22 cellular contexts compared by ENCODE assay signal in genomic region chr19:1291761-1292418, GRCh38. TPM values are rescaled to one million over a fixed set of nuclear protein-coding genes. Genes with fewer than 3 reads are reported as not detected.
DNase-seq lines count a peak whose midpoint lies in the region; ATAC-seq, FAIRE-seq and TF ChIP-seq lines count a peak whose summit lies in the region.
"Had no signal": no experiment of that assay in that cellular context is flagged by ENCODE, and none has a peak within 500 bp of the region (broad histone marks: within the 10 kb centered on the region; RNA-seq: fewer than 3 reads in every experiment).

No MANE protein-coding gene starts in this region.

- peak overlapping the region; percentile 62; the same call in 1 of the 2 replicates for H2AFZ ChIP-seq in OCI-LY3 (ENCODE audit: low read depth, low read length)
- H2AFZ ChIP-seq in HepG2 (ENCODE audit: low read length) = no peak overlapping the region

- H4K20me1 ChIP-seq in OCI-LY3 (ENCODE audit: insufficient read depth, low read length) (no peaks in the 10 kb centered on the region), HepG2 (ENCODE audit: insufficient read depth, low read length) (no peaks in the 10 kb centered on the region)

- CTCF ChIA-PET in A673 (lab: Charles Lee) = interaction anchor here (1.2 kb wide), 1 partner anchor 12 kb away, joined by 10 read pairs; no protein-coding TSS in a partner anchor
- CTCF ChIA-PET in HepG2 (lab: Yijun Ruan, JAX; ENCODE audit: low intra/inter-chr PET ratio, low total read pairs) = no interaction called here

- H3K4me3 ChIP-seq in A673 (ENCODE audit: low read depth, low read length, poor library complexity, severe bottlenecking) (no peak overlapping the region), OCI-LY3 (ENCODE audit: low read length) (peak overlapping the region; percentile 74), HepG2 (replicated peaks in 1 of 3; ENCODE audit: insufficient read depth in 1 of 3, low read depth in 2 of 3, low read length in 3 of 3) (peak overlapping the region; percentile 25 to 75 (median 63); a peak in 3 of 6 replicates), foreskin fibroblast (ENCODE audit: low read depth in 1 of 2, low read length in 2 of 2) (no peak overlapping the region)
- H3K4me3 ChIP-seq: upper lobe of left lung had no signal

- WGBS in HepG2 (ENCODE audit: low lambda C conversion rate) = 35% methylated on average over 18 of the region's 25 CpGs

- FAIRE-seq in HepG2 (lab: Jason Lieb, UNC) = peak; percentile 61
- FAIRE-seq: A204.1 had no signal

- TF ChIP-seq EP300 in HepG2 (IDR thresholded peaks at IDR 0.05; ENCODE audit: low read depth in 2 of 2, low read length in 2 of 2) (peak in 1 of 2 experiments; percentile 14; a peak in 1 of 4 replicates), HepG2 (CRISPR knock-in tag; IDR thresholded peaks at IDR 0.05; ENCODE audit: borderline replicate concordance) (no peak)

- in situ Hi-C loops in GM13976 (cut with MboI; ENCODE audit: low sequenced_read_pairs, unreplicated experiment) (no loop called here), HepG2 (cut with HindIII; ENCODE audit: extremely low pct_ligation_motif_present, low pct_unique_long_range_greater_than_20kb) (no loop called here)

- H3K9ac ChIP-seq in OCI-LY3 (ENCODE audit: low read length) = peak overlapping the region; percentile 44
- peak overlapping the region; percentile 76 for H3K9ac ChIP-seq in HepG2 (ENCODE audit: insufficient read depth, low read depth, low read length)

- no peak for TF ChIP-seq POLR2A in HepG2 (IDR thresholded peaks at IDR 0.05; ENCODE audit: insufficient read depth in 1 of 2, low read depth in 2 of 2, low read length in 2 of 2)

- no peak overlapping the region for H3K27ac ChIP-seq in A673 (ENCODE audit: low read depth, low read length, poor library complexity, severe bottlenecking)
- peak overlapping the region; percentile 17; the same call in 1 of the 2 replicates for H3K27ac ChIP-seq in OCI-LY3 (ENCODE audit: low read length)
- H3K27ac ChIP-seq in HepG2 (ENCODE audit: extremely low read length, insufficient read depth, low read length) = peak overlapping the region; percentile 91
- H3K27ac ChIP-seq: upper lobe of left lung had no signal

- peaks cover 13% of the 10 kb centered on the region for H3K27me3 ChIP-seq in A673 (replicated peaks; ENCODE audit: insufficient read depth, low read depth, low read length, poor library complexity)
- peaks cover 33% of the 10 kb centered on the region for H3K27me3 ChIP-seq in OCI-LY3 (ENCODE audit: low read depth, low read length)
- H3K27me3 ChIP-seq in HepG2 (ENCODE audit: control insufficient read depth in 1 of 2, insufficient read depth in 2 of 2, low read length in 2 of 2) = no peaks in the 10 kb centered on the region

- H3K79me2 ChIP-seq in OCI-LY3 (ENCODE audit: low read length) = no peaks in the 10 kb centered on the region
- H3K79me2 ChIP-seq in HepG2 (ENCODE audit: insufficient read depth, low read length) = peaks cover 45% of the 10 kb centered on the region

- no TSS peak for BruUV-seq in A673 (replicated peaks; lab: Mats Ljungman, UMichigan)
- no TSS peak for BruUV-seq in HepG2 (replicated peaks; lab: Mats Ljungman, UMichigan)

- ATAC-seq in HepG2 = peak; percentile 53
- no peak for ATAC-seq in GM21786 (IDR thresholded peaks at IDR 0.05; ENCODE audit: unreplicated experiment)
- no peak for ATAC-seq in HG02759 (IDR thresholded peaks at IDR 0.05; ENCODE audit: unreplicated experiment)

- DNase-seq in A673 (ENCODE audit: low spot score) = peak; percentile 48
- peak; percentile 79 for DNase-seq in GM13976 (ENCODE audit: low spot score)
- DNase-seq in HepG2 (ENCODE audit: low spot score) = no peak
- DNase-seq in foreskin fibroblast = no peak
- DNase-seq in stimulated activated CD4-positive, alpha-beta T cell treated with anti-CD3 and anti-CD28 coated beads, Interleukin-4, amount 100 ng/mL, for 1 hour = no peak
- DNase-seq: activated CD4-positive, alpha-beta T cell treated with anti-CD3 and anti-CD28 coated beads, Interleukin-2, amount 10 ng/mL, durations not matched to agents 24 days and 14 days; activated CD8-positive, alpha-beta memory T cell treated with anti-CD3 and anti-CD28 coated beads, Interleukin-2, amount 50 U/mL, for 4 hours; activated effector memory CD4-positive, alpha-beta T cell treated with anti-CD3 and anti-CD28 coated beads, Interleukin-2, amount 50 U/mL, for 16 hours; NCI-H187; NCI-H226; Right ventricle myocardium superior; T-helper 1 cell had no signal

- H3K4me2 ChIP-seq in OCI-LY3 (ENCODE audit: low read length) (peak overlapping the region; percentile 94), HepG2 (ENCODE audit: low read depth, low read length) (peak overlapping the region; percentile 89)

- TF ChIP-seq CTCF in A673 (conservative IDR thresholded peaks at IDR 0.05; ENCODE audit: low read depth, low read length) = no peak
- no peak for TF ChIP-seq CTCF in GM13976 (IDR thresholded peaks at IDR 0.05; ENCODE audit: borderline replicate concordance, control extremely low read depth, extremely low read depth, insufficient read depth, missing control alignments)
- TF ChIP-seq CTCF in OCI-LY3 (IDR thresholded peaks at IDR 0.05; ENCODE audit: low read depth, low read length) = no peak
- no peak for TF ChIP-seq CTCF in HepG2 (CRISPR knock-in tag; IDR thresholded peaks at IDR 0.05)
- TF ChIP-seq CTCF in foreskin fibroblast (IDR thresholded peaks at IDR 0.05; ENCODE audit: low read depth, low read length) = no peak

- intact Hi-C loops in A673 (cut with micrococcal nuclease; ENCODE audit: unreplicated experiment) = no loop called here
- intact Hi-C loops in HepG2 (cut with micrococcal nuclease; ENCODE audit: unreplicated experiment) = no loop called here

- H3K4me1 ChIP-seq in A673 (ENCODE audit: insufficient read depth, low read length, poor library complexity, severe bottlenecking) (peaks cover 20% of the 10 kb centered on the region), OCI-LY3 (ENCODE audit: low read length) (peaks cover 37% of the 10 kb centered on the region), HepG2 (ENCODE audit: insufficient read depth, low read length) (peaks cover 61% of the 10 kb centered on the region)

- TF ChIP-seq RAD21 in HepG2 (CRISPR knock-in tag; IDR thresholded peaks at IDR 0.05) = 0 out of 2 replicates have a peak, but pooled peaks have one; percentile 18

- H3K9me3 ChIP-seq in A673 (ENCODE audit: low read depth, low read length, poor library complexity, severe bottlenecking) = no peaks in the 10 kb centered on the region
- H3K9me3 ChIP-seq in OCI-LY3 (ENCODE audit: insufficient read depth, low read length) = no peaks in the 10 kb centered on the region
- H3K9me3 ChIP-seq in HepG2 (ENCODE audit: low read length) = no peaks in the 10 kb centered on the region
- H3K9me3 ChIP-seq: upper lobe of left lung had no signal

- POLR2A ChIA-PET in A673 (lab: Charles Lee; ENCODE audit: low non-redundant PET) (no interaction called here), HepG2 (lab: Yijun Ruan, JAX) (interaction anchor here (0.6 to 1.8 kb wide), 13 partner anchors 8 to 199 kb away, joined by 3 to 15 read pairs (median 5); partner anchors contain the start of genes CIRBP, FAM174C and REEP6)

- H3K36me3 ChIP-seq in A673 (ENCODE audit: insufficient read depth, low read length, poor library complexity, severe bottlenecking) (no peaks in the 10 kb centered on the region), OCI-LY3 (replicated peaks; ENCODE audit: low read depth, low read length) (no peaks in the 10 kb centered on the region), HepG2 (replicated peaks in 1 of 2; ENCODE audit: control insufficient read depth in 1 of 2, insufficient read depth in 2 of 2, low read length in 2 of 2) (peaks cover 0 to 5% of the 10 kb centered on the region in 2 experiments; a peak in 3 of 5 replicates)
- H3K36me3 ChIP-seq: upper lobe of left lung had no signal

RNA-seq across cellular contexts. Expression of gene EFNA2, which starts 6.2 kb away (rescaled TPM):
- total RNA-seq in A673 (2021) (0.64 and 0.68 TPM in 2 replicates), HepG2 (2016; rRNA removed; fragmentation: Illumina TruSeq; extraction: Trizol) (4.3 and 9.9 TPM in 2 replicates)
- 15.0 and 18.4 TPM in 2 replicates for total RNA-seq in HepG2 (2016; cell fraction: cytosol; rRNA removed; fragmentation: Illumina TruSeq; extraction: Trizol; ENCODE audit: low read depth)
- total RNA-seq in HepG2 (2016; cell fraction: insoluble cytoplasmic fraction; rRNA removed; fragmentation: Illumina TruSeq; extraction: Trizol) = 5.2 and 11.1 TPM in 2 replicates
- 27.1 and 33.2 TPM in 2 replicates for total RNA-seq in HepG2 (2016; cell fraction: membrane; rRNA removed; fragmentation: Illumina TruSeq; extraction: Trizol)
- total RNA-seq in HepG2 (2016; cell fraction: nucleus; rRNA removed; fragmentation: Illumina TruSeq; extraction: Trizol) = 3.7 and 6.5 TPM in 2 replicates
- polyA plus RNA-seq in HepG2 (2011; rRNA removed) = 6.0 and 11.1 TPM in 2 replicates
- polyA plus RNA-seq in HepG2 (2011; cell fraction: cytosol; rRNA removed) = 7.3 and 14.1 TPM in 2 replicates
- polyA plus RNA-seq in HepG2 (2011; cell fraction: nucleus; rRNA removed) = 17.9 and 19.5 TPM in 2 replicates
- 6.4 and 6.8 TPM in 2 replicates for polyA plus RNA-seq in HepG2 (2012)
- 17.9 and 19.1 TPM in 2 replicates for polyA plus RNA-seq in HepG2 (2016; cell fraction: cytosol; fragmentation: Illumina TruSeq; extraction: Trizol; ENCODE audit: low read depth)
- polyA plus RNA-seq in HepG2 (2016; cell fraction: insoluble cytoplasmic fraction; fragmentation: Illumina TruSeq; extraction: Trizol; ENCODE audit: low read depth) = 7.9 and 11.2 TPM in 2 replicates
- 27.7 and 33.0 TPM in 2 replicates for polyA plus RNA-seq in HepG2 (2016; cell fraction: membrane; fragmentation: Illumina TruSeq; extraction: Trizol; ENCODE audit: low read depth)
- polyA plus RNA-seq in HepG2 (2016; cell fraction: nucleus; fragmentation: Illumina TruSeq; extraction: Trizol; ENCODE audit: insufficient read depth, low read depth) = 11.7 and 13.4 TPM in 2 replicates
- 0.28 and 20.0 TPM in 2 replicates for polyA minus RNA-seq in HepG2 (2011; rRNA and poly(A)+ RNA removed; ENCODE audit: low replicate concordance)
- polyA minus RNA-seq in HepG2 (2011; cell fraction: cytosol; rRNA and poly(A)+ RNA removed) = 23.0 and 23.8 TPM in 2 replicates
- polyA minus RNA-seq in HepG2 (2011; cell fraction: nucleus; rRNA and poly(A)+ RNA removed) = 2.8 and 4.2 TPM in 2 replicates
- total RNA-seq: activated CD4-positive, alpha-beta T cell treated with anti-CD3 and anti-CD28 coated beads, Interleukin-2, amount 10 ng/mL, durations not matched to agents 24 days and 14 days; bronchial epithelial cell; fibroblast of villous mesenchyme; posterior vena cava; Right ventricle myocardium superior; upper lobe of left lung had no signal
- polyA plus RNA-seq: adipose tissue, CD14-positive monocyte had no signal

RNA-seq across cellular contexts. Expression of gene FAM174C, which starts 16.6 kb away (rescaled TPM):
- total RNA-seq in A673 (2021) = 69.4 and 88.6 TPM in 2 replicates
- total RNA-seq in HepG2 (2016; rRNA removed; fragmentation: Illumina TruSeq; extraction: Trizol) = 21.9 and 31.3 TPM in 2 replicates
- 67.5 and 90.2 TPM in 2 replicates for total RNA-seq in HepG2 (2016; cell fraction: cytosol; rRNA removed; fragmentation: Illumina TruSeq; extraction: Trizol; ENCODE audit: low read depth)
- total RNA-seq in HepG2 (2016; cell fraction: insoluble cytoplasmic fraction; rRNA removed; fragmentation: Illumina TruSeq; extraction: Trizol) = 14.2 and 28.2 TPM in 2 replicates
- 57.9 and 74.3 TPM in 2 replicates for total RNA-seq in HepG2 (2016; cell fraction: membrane; rRNA removed; fragmentation: Illumina TruSeq; extraction: Trizol)
- 18.6 and 22.9 TPM in 2 replicates for total RNA-seq in HepG2 (2016; cell fraction: nucleus; rRNA removed; fragmentation: Illumina TruSeq; extraction: Trizol)
- polyA plus RNA-seq in HepG2 (2011; rRNA removed) = 19.5 and 21.2 TPM in 2 replicates
- polyA plus RNA-seq in HepG2 (2011; cell fraction: cytosol; rRNA removed) = 21.0 and 42.4 TPM in 2 replicates
- polyA plus RNA-seq in HepG2 (2011; cell fraction: nucleus; rRNA removed) = 45.8 and 49.4 TPM in 2 replicates
- polyA plus RNA-seq in HepG2 (2012) = 14.1 and 18.2 TPM in 2 replicates
- polyA plus RNA-seq in HepG2 (2016; cell fraction: cytosol; fragmentation: Illumina TruSeq; extraction: Trizol; ENCODE audit: low read depth) = 104 and 136 TPM in 2 replicates
- 24.1 and 30.7 TPM in 2 replicates for polyA plus RNA-seq in HepG2 (2016; cell fraction: insoluble cytoplasmic fraction; fragmentation: Illumina TruSeq; extraction: Trizol; ENCODE audit: low read depth)
- polyA plus RNA-seq in HepG2 (2016; cell fraction: membrane; fragmentation: Illumina TruSeq; extraction: Trizol; ENCODE audit: low read depth) = 78.9 and 88.8 TPM in 2 replicates
- 43.0 and 56.8 TPM in 2 replicates for polyA plus RNA-seq in HepG2 (2016; cell fraction: nucleus; fragmentation: Illumina TruSeq; extraction: Trizol; ENCODE audit: insufficient read depth, low read depth)
- 15.5 and 24.8 TPM in 2 replicates for polyA minus RNA-seq in HepG2 (2011; rRNA and poly(A)+ RNA removed; ENCODE audit: low replicate concordance)
- polyA minus RNA-seq in HepG2 (2011; cell fraction: cytosol; rRNA and poly(A)+ RNA removed) = 9.4 and 11.7 TPM in 2 replicates
- polyA minus RNA-seq in HepG2 (2011; cell fraction: nucleus; rRNA and poly(A)+ RNA removed) = 6.5 and 6.8 TPM in 2 replicates

RNA-seq across cellular contexts. Expression of gene CIRBP, which starts 22.8 kb away (rescaled TPM):
- 287 and 386 TPM in 2 replicates for total RNA-seq in A673 (2021)
- 133 and 135 TPM in 2 replicates for total RNA-seq in HepG2 (2016; rRNA removed; fragmentation: Illumina TruSeq; extraction: Trizol)
- 96.6 and 116 TPM in 2 replicates for total RNA-seq in HepG2 (2016; cell fraction: cytosol; rRNA removed; fragmentation: Illumina TruSeq; extraction: Trizol; ENCODE audit: low read depth)
- total RNA-seq in HepG2 (2016; cell fraction: insoluble cytoplasmic fraction; rRNA removed; fragmentation: Illumina TruSeq; extraction: Trizol) = 122 and 153 TPM in 2 replicates
- total RNA-seq in HepG2 (2016; cell fraction: membrane; rRNA removed; fragmentation: Illumina TruSeq; extraction: Trizol) = 83.7 and 88.2 TPM in 2 replicates
- total RNA-seq in HepG2 (2016; cell fraction: nucleus; rRNA removed; fragmentation: Illumina TruSeq; extraction: Trizol) = 100 and 108 TPM in 2 replicates
- 140 and 177 TPM in 2 replicates for polyA plus RNA-seq in HepG2 (2011; rRNA removed)
- polyA plus RNA-seq in HepG2 (2011; cell fraction: cytosol; rRNA removed) = 120 and 152 TPM in 2 replicates
- 887 and 1,037 TPM in 2 replicates for polyA plus RNA-seq in HepG2 (2011; cell fraction: nucleus; rRNA removed)
- polyA plus RNA-seq in HepG2 (2012) = 154 and 221 TPM in 2 replicates
- polyA plus RNA-seq in HepG2 (2016; cell fraction: cytosol; fragmentation: Illumina TruSeq; extraction: Trizol; ENCODE audit: low read depth) = 39.2 and 45.5 TPM in 2 replicates
- 156 and 182 TPM in 2 replicates for polyA plus RNA-seq in HepG2 (2016; cell fraction: insoluble cytoplasmic fraction; fragmentation: Illumina TruSeq; extraction: Trizol; ENCODE audit: low read depth)
- 63.6 and 72.0 TPM in 2 replicates for polyA plus RNA-seq in HepG2 (2016; cell fraction: membrane; fragmentation: Illumina TruSeq; extraction: Trizol; ENCODE audit: low read depth)
- 293 and 318 TPM in 2 replicates for polyA plus RNA-seq in HepG2 (2016; cell fraction: nucleus; fragmentation: Illumina TruSeq; extraction: Trizol; ENCODE audit: insufficient read depth, low read depth)
- polyA minus RNA-seq in HepG2 (2011; rRNA and poly(A)+ RNA removed; ENCODE audit: low replicate concordance) = 38.8 and 49.7 TPM in 2 replicates
- polyA minus RNA-seq in HepG2 (2011; cell fraction: cytosol; rRNA and poly(A)+ RNA removed) = 32.8 and 38.9 TPM in 2 replicates
- 106 and 131 TPM in 2 replicates for polyA minus RNA-seq in HepG2 (2011; cell fraction: nucleus; rRNA and poly(A)+ RNA removed)

RNA-seq across cellular contexts. Expression of gene MIDN, which starts 43.5 kb away (rescaled TPM):
- total RNA-seq in A673 (2021) (156 and 169 TPM in 2 replicates), HepG2 (2016; rRNA removed; fragmentation: Illumina TruSeq; extraction: Trizol) (8.4 and 10.7 TPM in 2 replicates)
- 6.5 and 7.9 TPM in 2 replicates for total RNA-seq in HepG2 (2016; cell fraction: cytosol; rRNA removed; fragmentation: Illumina TruSeq; extraction: Trizol; ENCODE audit: low read depth)
- 8.9 and 11.0 TPM in 2 replicates for total RNA-seq in HepG2 (2016; cell fraction: insoluble cytoplasmic fraction; rRNA removed; fragmentation: Illumina TruSeq; extraction: Trizol)
- total RNA-seq in HepG2 (2016; cell fraction: membrane; rRNA removed; fragmentation: Illumina TruSeq; extraction: Trizol) = 14.1 and 14.8 TPM in 2 replicates
- total RNA-seq in HepG2 (2016; cell fraction: nucleus; rRNA removed; fragmentation: Illumina TruSeq; extraction: Trizol) = 17.3 and 19.0 TPM in 2 replicates
- polyA plus RNA-seq in HepG2 (2011; rRNA removed) = 18.0 and 19.6 TPM in 2 replicates
- 14.8 and 17.8 TPM in 2 replicates for polyA plus RNA-seq in HepG2 (2011; cell fraction: cytosol; rRNA removed)
- polyA plus RNA-seq in HepG2 (2011; cell fraction: nucleus; rRNA removed) = 116 and 135 TPM in 2 replicates
- 27.5 and 28.1 TPM in 2 replicates for polyA plus RNA-seq in HepG2 (2012)
- 2.7 and 3.3 TPM in 2 replicates for polyA plus RNA-seq in HepG2 (2016; cell fraction: cytosol; fragmentation: Illumina TruSeq; extraction: Trizol; ENCODE audit: low read depth)
- 30.9 and 43.0 TPM in 2 replicates for polyA plus RNA-seq in HepG2 (2016; cell fraction: insoluble cytoplasmic fraction; fragmentation: Illumina TruSeq; extraction: Trizol; ENCODE audit: low read depth)
- polyA plus RNA-seq in HepG2 (2016; cell fraction: membrane; fragmentation: Illumina TruSeq; extraction: Trizol; ENCODE audit: low read depth) = 10.2 and 10.3 TPM in 2 replicates
- 76.5 and 77.9 TPM in 2 replicates for polyA plus RNA-seq in HepG2 (2016; cell fraction: nucleus; fragmentation: Illumina TruSeq; extraction: Trizol; ENCODE audit: insufficient read depth, low read depth)
- 14.0 and 39.5 TPM in 2 replicates for polyA minus RNA-seq in HepG2 (2011; rRNA and poly(A)+ RNA removed; ENCODE audit: low replicate concordance)
- polyA minus RNA-seq in HepG2 (2011; cell fraction: cytosol; rRNA and poly(A)+ RNA removed) = 42.7 and 47.0 TPM in 2 replicates
- polyA minus RNA-seq in HepG2 (2011; cell fraction: nucleus; rRNA and poly(A)+ RNA removed) = 36.8 and 48.0 TPM in 2 replicates

RNA-seq across cellular contexts. Expression of gene ATP5F1D, which starts 50.3 kb away (rescaled TPM):
- total RNA-seq in A673 (2021) (237 and 250 TPM in 2 replicates), HepG2 (2016; rRNA removed; fragmentation: Illumina TruSeq; extraction: Trizol) (78.7 and 88.0 TPM in 2 replicates)
- 72.7 and 79.4 TPM in 2 replicates for total RNA-seq in HepG2 (2016; cell fraction: cytosol; rRNA removed; fragmentation: Illumina TruSeq; extraction: Trizol; ENCODE audit: low read depth)
- total RNA-seq in HepG2 (2016; cell fraction: insoluble cytoplasmic fraction; rRNA removed; fragmentation: Illumina TruSeq; extraction: Trizol) = 80.1 and 93.1 TPM in 2 replicates
- 72.8 and 84.2 TPM in 2 replicates for total RNA-seq in HepG2 (2016; cell fraction: membrane; rRNA removed; fragmentation: Illumina TruSeq; extraction: Trizol)
- total RNA-seq in HepG2 (2016; cell fraction: nucleus; rRNA removed; fragmentation: Illumina TruSeq; extraction: Trizol) = 40.6 and 53.8 TPM in 2 replicates
- polyA plus RNA-seq in HepG2 (2011; rRNA removed) = 39.4 and 49.3 TPM in 2 replicates
- 61.0 and 112 TPM in 2 replicates for polyA plus RNA-seq in HepG2 (2011; cell fraction: cytosol; rRNA removed)
- 105 and 111 TPM in 2 replicates for polyA plus RNA-seq in HepG2 (2011; cell fraction: nucleus; rRNA removed)
- polyA plus RNA-seq in HepG2 (2012) = 67.0 and 70.9 TPM in 2 replicates
- 126 and 135 TPM in 2 replicates for polyA plus RNA-seq in HepG2 (2016; cell fraction: cytosol; fragmentation: Illumina TruSeq; extraction: Trizol; ENCODE audit: low read depth)
- 131 and 155 TPM in 2 replicates for polyA plus RNA-seq in HepG2 (2016; cell fraction: insoluble cytoplasmic fraction; fragmentation: Illumina TruSeq; extraction: Trizol; ENCODE audit: low read depth)
- polyA plus RNA-seq in HepG2 (2016; cell fraction: membrane; fragmentation: Illumina TruSeq; extraction: Trizol; ENCODE audit: low read depth) = 112 and 121 TPM in 2 replicates
- 129 and 134 TPM in 2 replicates for polyA plus RNA-seq in HepG2 (2016; cell fraction: nucleus; fragmentation: Illumina TruSeq; extraction: Trizol; ENCODE audit: insufficient read depth, low read depth)
- polyA minus RNA-seq in HepG2 (2011; rRNA and poly(A)+ RNA removed; ENCODE audit: low replicate concordance) = 60.5 and 86.6 TPM in 2 replicates
- polyA minus RNA-seq in HepG2 (2011; cell fraction: cytosol; rRNA and poly(A)+ RNA removed) = 53.6 and 68.0 TPM in 2 replicates
- polyA minus RNA-seq in HepG2 (2011; cell fraction: nucleus; rRNA and poly(A)+ RNA removed) = 14.7 and 18.9 TPM in 2 replicates

Comparison
In these comparisons a context has a peak if more than half of its experiments do, and no peak if none do; other contexts are left out.
1. DNase-seq: peak in A673 (single experiment) and GM13976 (single experiment); none in HepG2 (single experiment), foreskin fibroblast (0 of 2) and stimulated activated CD4-positive, alpha-beta T cell treated with anti-CD3 and anti-CD28 coated beads, Interleukin-4, amount 100 ng/mL, for 1 hour (single experiment).
2. H3K4me3 ChIP-seq: peak in OCI-LY3 (single experiment) and HepG2 (3 of 3); none in A673 (single experiment) and foreskin fibroblast (0 of 2).